Comparison of ENCODE assay signal across 8 cellular contexts in the genomic region with DNA sequence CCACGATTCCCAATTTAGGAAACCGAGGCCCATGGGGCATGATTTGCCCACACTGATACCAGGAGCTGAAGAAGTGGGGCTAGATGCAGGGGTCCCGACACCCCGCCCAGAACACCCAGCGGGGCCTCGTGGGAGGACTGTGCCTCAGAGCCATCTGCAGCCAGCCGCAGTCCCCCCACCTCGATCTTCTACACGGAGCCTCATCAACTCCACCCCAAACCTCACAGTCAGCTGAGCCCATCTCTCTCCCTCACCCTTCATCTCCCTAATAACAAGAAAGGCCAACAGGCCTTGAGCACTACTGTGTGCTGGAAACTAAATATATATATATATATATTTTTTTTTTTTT. TPM values are rescaled to one million over a fixed set of nuclear protein-coding genes. Genes with fewer than 3 reads are reported as not detected.
DNase-seq lines count a peak whose midpoint lies in the region; ATAC-seq, FAIRE-seq and TF ChIP-seq lines count a peak whose summit lies in the region.

No MANE protein-coding gene starts in this region.

- H3K9ac ChIP-seq in GM12878 (ENCODE audit: control insufficient read depth, insufficient read depth, low read length) = peak overlapping the region; percentile 28; the same call in 1 of the 2 replicates

- DNase-seq in GM13976 (ENCODE audit: low spot score) = peak; percentile 82
- DNase-seq in GM12878 (ENCODE audit: low read depth, low spot score) = no peak
- no peak for DNase-seq in sciatic nerve (ENCODE audit: low spot score)
- DNase-seq in G401 (ENCODE audit: low spot score) = no peak
- no peak for DNase-seq in superior temporal gyrus (ENCODE audit: extremely low spot score)
- DNase-seq in activated naive CD4-positive, alpha-beta T cell treated with Interleukin-2 at 50 U/mL for 16 hours = no peak

- peak overlapping the region; percentile 5; the same call in 1 of the 2 replicates for H2AFZ ChIP-seq in GM12878 (ENCODE audit: control insufficient read depth, low read depth, low read length)

- RAD21 ChIA-PET in GM12878 (lab: Charles Lee; ENCODE audit: unreplicated experiment) = interaction anchor here (0.7 to 2.1 kb wide), 6 partner anchors 25 to 73 kb away, joined by 3 to 21 read pairs (median 4); partner anchors contain the start of gene HASPIN

- no peaks in the 10 kb centered on the region for H3K9me3 ChIP-seq in GM12878 (replicated peaks; ENCODE audit: control insufficient read depth, insufficient read depth, low read length)

- H3K27ac ChIP-seq in GM12878 (ENCODE audit: control insufficient read depth, insufficient read depth) = peak overlapping the region; percentile 63

- no peak overlapping the region; the same call in 1 of the 2 replicates for H3K4me3 ChIP-seq in GM12878

- CTCF ChIA-PET in GM12878 (lab: Yijun Ruan, JAX) = interaction anchor here (0.9 to 2.2 kb wide), 4 partner anchors 8 to 59 kb away, joined by 4 to 13 read pairs (median 6); no protein-coding TSS in a partner anchor

- no peaks in the 10 kb centered on the region for H4K20me1 ChIP-seq in GM12878 (ENCODE audit: control insufficient read depth, insufficient read depth)

- H3K4me1 ChIP-seq in GM12878 (ENCODE audit: control insufficient read depth, insufficient read depth, low read length) = peaks cover 47% of the 10 kb centered on the region

- POLR2A ChIA-PET in GM12878 (lab: Charles Lee) = interaction anchor here (0.9 kb wide), 1 partner anchor 38 kb away, joined by 3 read pairs; no protein-coding TSS in a partner anchor

- peak; percentile 31 for ATAC-seq in GM19372 (IDR thresholded peaks at IDR 0.05; ENCODE audit: low read depth, unreplicated experiment)
- ATAC-seq in HG03097 (IDR thresholded peaks at IDR 0.05; ENCODE audit: low FRiP score, unreplicated experiment) = peak; percentile 29
- ATAC-seq in GM12878 = peak; percentile 56
- ATAC-seq in sciatic nerve = no peak

- under 1% methylated on average over 9 of the region's 9 CpGs for WGBS in GM12878 (ENCODE audit: insufficient coverage, insufficient replicate concordance, low lambda C conversion rate, missing lambda C conversion rate)

- no peak for TF ChIP-seq RAD21 in GM12878 (IDR thresholded peaks at IDR 0.05; ENCODE audit: insufficient read depth, low read depth, low read length)

- no peak for TF ChIP-seq POLR2A in GM12878 (IDR thresholded peaks at IDR 0.05; ENCODE audit: low read depth, low read length)

- no peaks in the 10 kb centered on the region for H3K79me2 ChIP-seq in GM12878 (ENCODE audit: control insufficient read depth, insufficient read depth, low read length)

- in situ Hi-C loops in GM13976 (cut with MboI; ENCODE audit: low sequenced_read_pairs, unreplicated experiment) (no loop called here), GM12878 (cut with MboI) (no loop called here), G401 (cut with HindIII; ENCODE audit: low sequenced_read_pairs) (no loop called here)

- TF ChIP-seq EP300 in GM12878 (IDR thresholded peaks at IDR 0.05; ENCODE audit: borderline replicate concordance in 1 of 2, control insufficient read depth in 1 of 2, low read depth in 2 of 2, low read length in 2 of 2) = no peak

- SMC1A ChIA-PET in GM12878 (lab: Charles Lee; ENCODE audit: uncharacterized antibody, unreplicated experiment) = interaction anchor here (1.2 to 3.4 kb wide), 5 partner anchors 8 to 58 kb away, joined by 3 to 19 read pairs (median 4); no protein-coding TSS in a partner anchor

- no peaks in the 10 kb centered on the region for H3K36me3 ChIP-seq in GM12878 (ENCODE audit: control insufficient read depth in 2 of 2, insufficient read depth in 2 of 2, low read length in 1 of 2)

- TF ChIP-seq CTCF in GM13976 (IDR thresholded peaks at IDR 0.05; ENCODE audit: borderline replicate concordance, control extremely low read depth, extremely low read depth, insufficient read depth, missing control alignments) (no peak), GM12878 (IDR thresholded peaks at IDR 0.05 in 2 of 3, conservative IDR thresholded peaks at IDR 0.05 in 1 of 3; ENCODE audit: control insufficient read depth in 2 of 3, extremely low read depth in 1 of 3, insufficient read depth in 1 of 3, low read depth in 3 of 3, low read length in 3 of 3) (no peak)

- no peak for FAIRE-seq in GM12878 (lab: Jason Lieb, UNC)

- H3K27me3 ChIP-seq in GM12878 (replicated peaks in 1 of 2; ENCODE audit: control insufficient read depth in 2 of 2, insufficient read depth in 2 of 2, low read length in 1 of 2) = no peaks in the 10 kb centered on the region

- intact Hi-C loops in GM12878 (cut with micrococcal nuclease; ENCODE audit: unreplicated experiment) (loop anchor here (1.0 to 5.0 kb wide), 3 partner anchors 33 to 104 kb away; no protein-coding TSS in a partner anchor), sciatic nerve (cut with DNase I) (no loop called here)

- H3K4me2 ChIP-seq in GM12878 (ENCODE audit: control insufficient read depth, insufficient read depth) = peak overlapping the region; percentile 69; the same call in 1 of the 2 replicates

- no TSS peak for BruUV-seq in GM12878 (replicated peaks; lab: Mats Ljungman, UMichigan)

TF ChIP-seq in GM12878, 131 proteins besides CTCF, POLR2A, EP300 and RAD21 (continues in another document):
- TF ChIP-seq POU2F2 (IDR thresholded peaks at IDR 0.05; ENCODE audit: borderline replicate concordance, low read depth, low read length) (no peak), MTA2 (IDR thresholded peaks at IDR 0.05; ENCODE audit: low read depth) (0 out of 2 replicates have a peak, but pooled peaks have one; percentile 21)
- TF ChIP-seq, protein P1, sequence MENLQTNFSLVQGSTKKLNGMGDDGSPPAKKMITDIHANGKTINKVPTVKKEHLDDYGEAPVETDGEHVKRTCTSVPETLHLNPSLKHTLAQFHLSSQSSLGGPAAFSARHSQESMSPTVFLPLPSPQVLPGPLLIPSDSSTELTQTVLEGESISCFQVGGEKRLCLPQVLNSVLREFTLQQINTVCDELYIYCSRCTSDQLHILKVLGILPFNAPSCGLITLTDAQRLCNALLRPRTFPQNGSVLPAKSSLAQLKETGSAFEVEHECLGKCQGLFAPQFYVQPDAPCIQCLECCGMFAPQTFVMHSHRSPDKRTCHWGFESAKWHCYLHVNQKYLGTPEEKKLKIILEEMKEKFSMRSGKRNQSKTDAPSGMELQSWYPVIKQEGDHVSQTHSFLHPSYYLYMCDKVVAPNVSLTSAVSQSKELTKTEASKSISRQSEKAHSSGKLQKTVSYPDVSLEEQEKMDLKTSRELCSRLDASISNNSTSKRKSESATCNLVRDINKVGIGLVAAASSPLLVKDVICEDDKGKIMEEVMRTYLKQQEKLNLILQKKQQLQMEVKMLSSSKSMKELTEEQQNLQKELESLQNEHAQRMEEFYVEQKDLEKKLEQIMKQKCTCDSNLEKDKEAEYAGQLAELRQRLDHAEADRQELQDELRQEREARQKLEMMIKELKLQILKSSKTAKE (IDR thresholded peaks at IDR 0.05; ENCODE audit: low read depth, poor library complexity, severe bottlenecking) = peak; percentile 17

RNA-seq across cellular contexts. Expression of gene ITGAE, which starts 4.2 kb away (rescaled TPM):
- 21.9 and 27.0 TPM in 2 replicates for total RNA-seq in GM12878 (2013; cell fraction: nucleolus; rRNA removed)
- total RNA-seq in GM12878 (2014; rRNA removed) (19.6 and 19.7 TPM in 2 replicates), GM12878 (2014; rRNA removed; fragmentation: Illumina TruSeq; extraction: Trizol) (19.1 and 21.7 TPM in 2 replicates), GM12878 (2021) (13.1 and 13.6 TPM in 2 replicates), sciatic nerve (19.3 TPM)
- polyA plus RNA-seq in GM12878 (2011; ENCODE audit: low read depth) = 18.6 TPM
- polyA plus RNA-seq in GM12878 (2011; rRNA removed) (41.3 TPM in 2 replicates), GM12878 (2014; fragmentation: Illumina TruSeq; extraction: Trizol) (19.2 and 19.4 TPM in 2 replicates), GM12878 (2014; fragmentation: Nextera tagmentation; extraction: Ambion mirVana) (100 to 1,000 TPM; 145 to 161 TPM), GM12878 (2014; rRNA removed) (28.3 and 33.9 TPM in 2 replicates), GM12878 (2016; fragmentation: Nextera tagmentation; extraction: Ambion mirVana) (10 to 100 TPM; 48.0 to 53.0 TPM)
- polyA plus RNA-seq in GM12878 (2011; cell fraction: cytosol; rRNA removed) = 26.0 and 26.2 TPM in 2 replicates
- 20.9 and 21.5 TPM in 2 replicates for polyA plus RNA-seq in GM12878 (2011; cell fraction: nucleus; rRNA removed)
- 19.1 and 25.9 TPM in 2 replicates for polyA plus RNA-seq in GM12878 (2012)
- polyA minus RNA-seq in GM12878 (2011; rRNA and poly(A)+ RNA removed) = 5.2 and 7.2 TPM in 2 replicates
- 4.3 and 5.6 TPM in 2 replicates for polyA minus RNA-seq in GM12878 (2011; cell fraction: cytosol; rRNA and poly(A)+ RNA removed)
- 4.6 and 7.5 TPM in 2 replicates for polyA minus RNA-seq in GM12878 (2011; cell fraction: nucleus; rRNA and poly(A)+ RNA removed)
- total RNA-seq in G401 (2014; rRNA removed; shearing (Covaris generic)) = 24.7 and 29.6 TPM in 2 replicates

RNA-seq across cellular contexts. Expression of gene NCBP3, which starts 49.2 kb away (rescaled TPM):
- 71.8 and 76.9 TPM in 2 replicates for total RNA-seq in GM12878 (2013; cell fraction: nucleolus; rRNA removed)
- total RNA-seq in GM12878 (2014; rRNA removed) (17.9 and 18.0 TPM in 2 replicates), GM12878 (2014; rRNA removed; fragmentation: Illumina TruSeq; extraction: Trizol) (20.1 and 23.3 TPM in 2 replicates), GM12878 (2021) (22.3 and 27.2 TPM in 2 replicates), sciatic nerve (42.3 TPM)
- 6.9 TPM for polyA plus RNA-seq in GM12878 (2011; ENCODE audit: low read depth)
- polyA plus RNA-seq in GM12878 (2011; rRNA removed) (28.4 and 37.8 TPM in 2 replicates), GM12878 (2014; fragmentation: Illumina TruSeq; extraction: Trizol) (23.8 and 32.0 TPM in 2 replicates), GM12878 (2014; fragmentation: Nextera tagmentation; extraction: Ambion mirVana) (1 to 10 TPM; 5.2 to 8.4 TPM), GM12878 (2014; rRNA removed) (22.2 and 24.0 TPM in 2 replicates), GM12878 (2016; fragmentation: Nextera tagmentation; extraction: Ambion mirVana) (10 to 100 TPM; 20.0 to 23.0 TPM)
- 11.4 and 18.0 TPM in 2 replicates for polyA plus RNA-seq in GM12878 (2011; cell fraction: cytosol; rRNA removed)
- polyA plus RNA-seq in GM12878 (2011; cell fraction: nucleus; rRNA removed) = 33.1 and 37.2 TPM in 2 replicates
- polyA plus RNA-seq in GM12878 (2012) = 16.7 and 18.0 TPM in 2 replicates
- 9.9 and 16.9 TPM in 2 replicates for polyA minus RNA-seq in GM12878 (2011; rRNA and poly(A)+ RNA removed)
- polyA minus RNA-seq in GM12878 (2011; cell fraction: cytosol; rRNA and poly(A)+ RNA removed) = 5.8 and 6.5 TPM in 2 replicates
- polyA minus RNA-seq in GM12878 (2011; cell fraction: nucleus; rRNA and poly(A)+ RNA removed) = 7.5 and 16.6 TPM in 2 replicates
- 12.9 and 39.6 TPM in 2 replicates for total RNA-seq in G401 (2014; rRNA removed; shearing (Covaris generic))
